ENCODE assay signal across 18 cellular contexts in the genomic region with DNA sequence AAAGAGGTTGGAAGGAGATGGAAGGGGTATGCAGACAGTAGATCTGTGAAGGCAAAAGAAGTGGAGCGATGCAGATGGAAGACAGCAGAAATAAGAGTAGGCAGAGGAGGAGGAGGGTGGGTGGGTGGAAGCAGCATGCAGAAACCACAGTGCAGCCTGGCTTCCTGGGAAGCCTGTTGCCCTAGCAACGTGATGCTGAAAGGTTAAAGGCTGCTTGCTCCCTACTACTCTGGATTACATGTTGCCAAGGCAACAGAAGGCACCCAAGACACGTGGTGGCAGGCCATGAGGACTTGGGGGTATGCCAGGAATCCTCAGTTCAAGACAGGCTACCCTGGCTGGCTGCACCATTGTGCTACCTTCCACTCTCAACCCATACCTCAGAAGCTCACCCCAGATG.
DNase-seq lines count a peak whose midpoint lies in the region; ATAC-seq lines count a peak whose summit lies in the region.
"Had no signal": no experiment of that assay in that cellular context is flagged by ENCODE, and none has a peak within 500 bp of the region (broad histone marks: within the 10 kb centered on the region; RNA-seq: fewer than 3 reads in every experiment).

No MANE protein-coding gene starts in this region.

- no peaks in the 10 kb centered on the region for H3K36me3 Mint-ChIP-seq in effector memory CD8-positive, alpha-beta T cell (ENCODE audit: insufficient read depth)

- H3K4me3 Mint-ChIP-seq in effector memory CD8-positive, alpha-beta T cell: no peak overlapping the region
- H3K4me3 Mint-ChIP-seq: activated naive CD4-positive, alpha-beta T cell treated with anti-CD3 and anti-CD28 coated beads for 36 hours; T-helper 17 cell had no signal

- ATAC-seq in effector memory CD8-positive, alpha-beta T cell (replicated peaks): no peak
- ATAC-seq: heart right ventricle, left cardiac atrium, T-helper 17 cell had no signal

- H3K9me3 Mint-ChIP-seq in effector memory CD8-positive, alpha-beta T cell: peaks cover 0 to 3% of the 10 kb centered on the region in 2 donors
- H3K9me3 Mint-ChIP-seq: activated naive CD4-positive, alpha-beta T cell treated with anti-CD3 and anti-CD28 coated beads for 36 hours had no signal

- peaks cover 0 to 7% of the 10 kb centered on the region in 2 donors for H3K27me3 Mint-ChIP-seq in effector memory CD8-positive, alpha-beta T cell

- no peaks in the 10 kb centered on the region for H3K4me1 Mint-ChIP-seq in effector memory CD8-positive, alpha-beta T cell (ENCODE audit: low read depth in 2 of 2)
- H3K4me1 Mint-ChIP-seq: T-helper 17 cell had no signal

- DNase-seq in DMS79 (lab: John Stamatoyannopoulos, UW): peak; percentile 33
- DNase-seq in NCI-H1105 (lab: John Stamatoyannopoulos, UW): peak; percentile 79
- peak; percentile 44 for DNase-seq in SW480 (ENCODE audit: low spot score)
- peak; percentile 1 for DNase-seq in kidney tubule cell (ENCODE audit: low spot score)
- DNase-seq in GOT3 (lab: John Stamatoyannopoulos, UW): no peak
- DNase-seq in SHP77 treated with DMSO at 0.1 percent for 48 hours (lab: John Stamatoyannopoulos, UW): no peak
- DNase-seq in effector memory CD8-positive, alpha-beta T cell: no peak
- DNase-seq in DMS114 treated with DMSO at 0.1 percent for 48 hours (lab: John Stamatoyannopoulos, UW; ENCODE audit: unreplicated experiment): no peak
- DNase-seq: activated CD4-positive, CD25-positive, alpha-beta regulatory T cell treated with anti-CD3 and anti-CD28 coated beads, Interleukin-2, amount 50 U/mL, for 72 hours; activated naive CD4-positive, alpha-beta T cell treated with anti-CD3 and anti-CD28 coated beads for 36 hours; heart right ventricle; Kasumi-1; left cardiac atrium; NCI-H2029 treated with DMSO at 0.1 percent for 48 hours; Right ventricle myocardium superior; stimulated activated CD4-positive, alpha-beta T cell treated with anti-CD3 and anti-CD28 coated beads, Interleukin-15, amount 100 ng/mL, for 24 hours; T-helper 17 cell; uterus had no signal

- no peak overlapping the region for H3K27ac Mint-ChIP-seq in effector memory CD8-positive, alpha-beta T cell
- H3K27ac Mint-ChIP-seq: activated naive CD4-positive, alpha-beta T cell treated with anti-CD3 and anti-CD28 coated beads for 36 hours; T-helper 17 cell had no signal

Comparison
In these comparisons a context has a peak if more than half of its experiments do, and no peak if none do; other contexts are left out.
1. DNase-seq: peak in DMS79 (single experiment), NCI-H1105 (single experiment), SW480 (single experiment) and kidney tubule cell (single experiment); none in GOT3 (single experiment), SHP77 treated with DMSO at 0.1 percent for 48 hours (single experiment), effector memory CD8-positive, alpha-beta T cell (0 of 3) and DMS114 treated with DMSO at 0.1 percent for 48 hours (single experiment).